In genomic region chr19:29624489-29625210, GRCh38 we compare ENCODE assay signal across 10 cellular contexts. TPM values are rescaled to one million over a fixed set of nuclear protein-coding genes. Genes with fewer than 3 reads are reported as not detected.
A peak's percentile ranks its signal among the peaks of the same experiment; 100 is the strongest.
DNase-seq lines count a peak whose midpoint lies in the region; ATAC-seq, FAIRE-seq and TF ChIP-seq lines count a peak whose summit lies in the region.
"Had no signal": no experiment of that assay in that cellular context is flagged by ENCODE, and none has a peak within 500 bp of the region (broad histone marks: within the 10 kb centered on the region; RNA-seq: fewer than 3 reads in every experiment).

No MANE protein-coding gene starts in this region.

- FAIRE-seq in GM12892 (lab: Jason Lieb, UNC) = no peak
- FAIRE-seq: H54 had no signal

- H3K36me3 Mint-ChIP-seq in activated CD8-positive, alpha-beta memory T cell treated with anti-CD3 and anti-CD28 coated beads, Interleukin-2, amount 10 ng/mL, durations not matched to agents 7 days and 5 days = no peaks in the 10 kb centered on the region
- H3K36me3 Mint-ChIP-seq in central memory CD8-positive, alpha-beta T cell (ENCODE audit: insufficient read depth) = peaks cover 8% of the 10 kb centered on the region
- H3K36me3 Mint-ChIP-seq in progenitor cell of endocrine pancreas (ENCODE audit: insufficient read depth) = no peaks in the 10 kb centered on the region

- CTCF ChIA-PET in activated CD8-positive, alpha-beta memory T cell treated with anti-CD3 and anti-CD28 coated beads, Interleukin-2, amount 10 ng/mL, durations not matched to agents 7 days and 5 days (lab: Charles Lee) = interaction anchor here (1.0 to 14.7 kb wide), 11 partner anchors 11 to 92 kb away, joined by 3 to 196 read pairs (median 10); partner anchors contain the start of genes C19orf12, PLEKHF1 and POP4

- ATAC-seq in activated CD8-positive, alpha-beta memory T cell treated with anti-CD3 and anti-CD28 coated beads, Interleukin-2, amount 10 ng/mL, durations not matched to agents 7 days and 5 days = no peak
- ATAC-seq in central memory CD8-positive, alpha-beta T cell (replicated peaks; ENCODE audit: extremely low read depth, poor library complexity, severe bottlenecking) = no peak

- no peak for TF ChIP-seq RAD21 in Ishikawa (IDR thresholded peaks at IDR 0.05; ENCODE audit: low read depth)

- no peak for DNase-seq in activated CD8-positive, alpha-beta memory T cell treated with anti-CD3 and anti-CD28 coated beads, Interleukin-2, amount 10 ng/mL, durations not matched to agents 7 days and 5 days
- DNase-seq in activated CD8-positive, alpha-beta memory T cell treated with anti-CD3 and anti-CD28 coated beads, Interleukin-2, amount 50 U/mL, for 48 hours = no peak
- no peak for DNase-seq in central memory CD8-positive, alpha-beta T cell (ENCODE audit: low spot score in 2 of 2)
- DNase-seq in progenitor cell of endocrine pancreas (ENCODE audit: low spot score, unreplicated experiment) (no peak), DMS79 treated with DMSO at 0.1 percent for 48 hours (lab: John Stamatoyannopoulos, UW) (no peak), GM12892 (ENCODE audit: insufficient read length) (no peak), AML-193 (lab: John Stamatoyannopoulos, UW) (no peak)
- DNase-seq: NCI-H446 had no signal

- TF ChIP-seq CTCF in progenitor cell of endocrine pancreas (IDR thresholded peaks at IDR 0.05; ENCODE audit: unreplicated experiment) = no peak

- no peaks in the 10 kb centered on the region for H3K9me3 Mint-ChIP-seq in activated CD8-positive, alpha-beta memory T cell treated with anti-CD3 and anti-CD28 coated beads, Interleukin-2, amount 10 ng/mL, durations not matched to agents 7 days and 5 days (ENCODE audit: low read depth)
- H3K9me3 Mint-ChIP-seq in central memory CD8-positive, alpha-beta T cell = no peaks in the 10 kb centered on the region
- no peaks in the 10 kb centered on the region for H3K9me3 Mint-ChIP-seq in progenitor cell of endocrine pancreas (ENCODE audit: low read depth)

- peak overlapping the region; percentile 97 for H3K27ac Mint-ChIP-seq in activated CD8-positive, alpha-beta memory T cell treated with anti-CD3 and anti-CD28 coated beads, Interleukin-2, amount 10 ng/mL, durations not matched to agents 7 days and 5 days
- H3K27ac Mint-ChIP-seq in central memory CD8-positive, alpha-beta T cell (ENCODE audit: low read depth) = peak overlapping the region; percentile 97
- peak overlapping the region; percentile 99 for H3K27ac Mint-ChIP-seq in progenitor cell of endocrine pancreas

- TF ChIP-seq POLR2A in GM12892 (IDR thresholded peaks at IDR 0.05; ENCODE audit: low read depth, low read length) = no peak

- H3K4me1 Mint-ChIP-seq in activated CD8-positive, alpha-beta memory T cell treated with anti-CD3 and anti-CD28 coated beads, Interleukin-2, amount 10 ng/mL, durations not matched to agents 7 days and 5 days = peaks cover 77% of the 10 kb centered on the region
- H3K4me1 Mint-ChIP-seq in central memory CD8-positive, alpha-beta T cell = peaks cover 48% of the 10 kb centered on the region
- peaks cover 23% of the 10 kb centered on the region for H3K4me1 Mint-ChIP-seq in progenitor cell of endocrine pancreas (ENCODE audit: low read depth)

- H3K4me3 Mint-ChIP-seq in activated CD8-positive, alpha-beta memory T cell treated with anti-CD3 and anti-CD28 coated beads, Interleukin-2, amount 10 ng/mL, durations not matched to agents 7 days and 5 days = peak overlapping the region; percentile 87
- peak overlapping the region; percentile 84 for H3K4me3 Mint-ChIP-seq in central memory CD8-positive, alpha-beta T cell
- H3K4me3 Mint-ChIP-seq in progenitor cell of endocrine pancreas (ENCODE audit: low read depth) = no peak overlapping the region

- H3K27me3 Mint-ChIP-seq in activated CD8-positive, alpha-beta memory T cell treated with anti-CD3 and anti-CD28 coated beads, Interleukin-2, amount 10 ng/mL, durations not matched to agents 7 days and 5 days = no peaks in the 10 kb centered on the region
- no peaks in the 10 kb centered on the region for H3K27me3 Mint-ChIP-seq in central memory CD8-positive, alpha-beta T cell
- peaks cover 4% of the 10 kb centered on the region for H3K27me3 Mint-ChIP-seq in progenitor cell of endocrine pancreas

- no peak for TF ChIP-seq EP300 in Ishikawa (IDR thresholded peaks at IDR 0.05; ENCODE audit: borderline replicate concordance)

TF ChIP-seq in Ishikawa, 13 proteins besides CTCF, POLR2A, EP300 and RAD21:
- no peak for TF ChIP-seq REST (IDR thresholded peaks at IDR 0.05; ENCODE audit: low read depth)
- no peak for TF ChIP-seq MAX (IDR thresholded peaks at IDR 0.05)
- TF ChIP-seq FOXM1 (IDR thresholded peaks at IDR 0.05; ENCODE audit: borderline replicate concordance, low read depth) = no peak
- TF ChIP-seq TCF12 (IDR thresholded peaks at IDR 0.05; ENCODE audit: low read depth) = no peak
- peak; percentile 52 for TF ChIP-seq USF1 (IDR thresholded peaks at IDR 0.05)

RNA-seq across cellular contexts. Expression of gene POP4, which starts 18.6 kb away (rescaled TPM):
- total RNA-seq in activated CD8-positive, alpha-beta memory T cell treated with anti-CD3 and anti-CD28 coated beads, Interleukin-2, amount 10 ng/mL, durations not matched to agents 7 days and 5 days = 100 to 1,000 TPM in 1 of 2 experiments, 10 to 100 TPM in 1; 96.6 to 106 TPM
- 52.6 and 52.7 TPM in 2 replicates for total RNA-seq in progenitor cell of endocrine pancreas
- 65.9 TPM for polyA plus RNA-seq in GM12892 (2012; ENCODE audit: missing spikeins)

RNA-seq across cellular contexts. Expression of gene PLEKHF1, which starts 40.6 kb away (rescaled TPM):
- total RNA-seq in activated CD8-positive, alpha-beta memory T cell treated with anti-CD3 and anti-CD28 coated beads, Interleukin-2, amount 10 ng/mL, durations not matched to agents 7 days and 5 days = 10 to 100 TPM; 42.4 to 64.1 TPM
- total RNA-seq in progenitor cell of endocrine pancreas = 7.9 and 9.6 TPM in 2 replicates
- 2.5 TPM for polyA plus RNA-seq in GM12892 (2012; ENCODE audit: missing spikeins)
